Comparison of ENCODE assay signal across 10 cellular contexts in the genomic region with DNA sequence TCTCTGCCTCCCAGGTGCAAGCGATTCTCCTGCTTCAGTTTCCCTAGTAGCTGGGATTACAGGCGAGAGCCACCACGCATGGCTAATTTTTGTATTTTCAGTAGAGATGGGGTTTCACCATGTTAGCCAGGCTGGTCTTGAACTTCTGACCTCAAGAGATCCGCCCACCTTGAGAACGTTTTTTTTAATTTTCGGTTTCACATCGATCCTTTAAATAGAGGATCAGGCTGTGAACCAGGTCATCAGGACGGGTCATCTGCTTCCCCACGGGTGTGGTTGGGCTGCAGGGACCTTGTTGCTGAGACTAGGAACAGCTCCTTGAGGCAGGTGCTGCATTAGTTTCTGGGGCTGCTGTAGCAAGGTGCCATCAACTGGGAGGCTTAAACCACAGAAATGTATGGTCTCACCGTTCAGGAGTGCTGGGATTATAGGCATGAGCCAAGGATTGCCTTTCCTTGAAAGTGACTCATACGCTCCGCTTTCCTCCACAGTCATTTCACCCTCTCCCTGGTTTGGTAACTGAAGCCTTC. TPM values are rescaled to one million over a fixed set of nuclear protein-coding genes. Genes with fewer than 3 reads are reported as not detected.
DNase-seq lines count a peak whose midpoint lies in the region; ATAC-seq, FAIRE-seq and TF ChIP-seq lines count a peak whose summit lies in the region.
"Had no signal": no experiment of that assay in that cellular context is flagged by ENCODE, and none has a peak within 500 bp of the region (broad histone marks: within the 10 kb centered on the region; RNA-seq: fewer than 3 reads in every experiment).

No MANE protein-coding gene starts in this region.

- no peaks in the 10 kb centered on the region for H4K20me1 ChIP-seq in astrocyte (ENCODE audit: insufficient read depth, low read length)

- H3K4me1 Mint-ChIP-seq in astrocyte (ENCODE audit: low read depth, unreplicated experiment) = peaks cover 21% of the 10 kb centered on the region
- H3K4me1 Mint-ChIP-seq in stimulated activated memory B cell treated with anti-CD40 and anti-IgM and Interleukin-4, amounts not matched to agents 10 μg/mL and 1 μg/mL and 100 μg/mL, for 72 hours = peaks cover 12% of the 10 kb centered on the region

- peak; percentile 86 for ATAC-seq in GM19351 (IDR thresholded peaks at IDR 0.05; ENCODE audit: unreplicated experiment)
- peak; percentile 69 for ATAC-seq in HG03103 (IDR thresholded peaks at IDR 0.05; ENCODE audit: low read depth, unreplicated experiment)
- ATAC-seq in stimulated activated memory B cell treated with anti-CD40 and anti-IgM and Interleukin-4, amounts not matched to agents 10 μg/mL and 1 μg/mL and 100 μg/mL, for 72 hours = peak; percentile 63
- ATAC-seq in HG03097 (IDR thresholded peaks at IDR 0.05; ENCODE audit: low FRiP score, unreplicated experiment) = no peak

- peak overlapping the region; percentile 20 for H3K4me3 Mint-ChIP-seq in astrocyte (ENCODE audit: unreplicated experiment)
- no peak overlapping the region for H3K4me3 Mint-ChIP-seq in stimulated activated memory B cell treated with anti-CD40 and anti-IgM and Interleukin-4, amounts not matched to agents 10 μg/mL and 1 μg/mL and 100 μg/mL, for 72 hours

- H2AFZ ChIP-seq in astrocyte (ENCODE audit: low read depth, low read length) = no peak overlapping the region

- H3K36me3 ChIP-seq in astrocyte (ENCODE audit: insufficient read depth, low read length) = no peaks in the 10 kb centered on the region

- no peak overlapping the region for H3K4me3 ChIP-seq in astrocyte (ENCODE audit: insufficient read depth, low read depth, low read length)

- no peaks in the 10 kb centered on the region for H3K9me3 ChIP-seq in astrocyte (ENCODE audit: insufficient read depth, low read depth, low read length)

- peak overlapping the region; percentile 23 for H3K27ac ChIP-seq in astrocyte (ENCODE audit: low read depth, low read length)

- DNase-seq in astrocyte (ENCODE audit: low read depth) (peak; percentile 91), GM19240 (ENCODE audit: insufficient read length, low spot score) (no peak), NCI-H1417 (lab: John Stamatoyannopoulos, UW) (no peak)
- DNase-seq in activated CD8-positive, alpha-beta memory T cell treated with anti-CD3 and anti-CD28 coated beads for 24 hours = no peak
- DNase-seq: activated naive CD4-positive, alpha-beta T cell; SW 1271 had no signal

- H3K9ac ChIP-seq in astrocyte (ENCODE audit: low read length) = no peak overlapping the region

- peaks cover 1% of the 10 kb centered on the region for H3K27me3 Mint-ChIP-seq in astrocyte (ENCODE audit: low read depth, unreplicated experiment)
- peaks cover 40% of the 10 kb centered on the region for H3K27me3 Mint-ChIP-seq in stimulated activated memory B cell treated with anti-CD40 and anti-IgM and Interleukin-4, amounts not matched to agents 10 μg/mL and 1 μg/mL and 100 μg/mL, for 72 hours

- H3K79me2 ChIP-seq in astrocyte (ENCODE audit: insufficient read depth, low read length) = no peaks in the 10 kb centered on the region

- H3K27me3 ChIP-seq in astrocyte (ENCODE audit: insufficient read depth, low read length) = peaks cover 2% of the 10 kb centered on the region

- peak overlapping the region; percentile 84 for H3K27ac Mint-ChIP-seq in astrocyte (ENCODE audit: unreplicated experiment)
- H3K27ac Mint-ChIP-seq in stimulated activated memory B cell treated with anti-CD40 and anti-IgM and Interleukin-4, amounts not matched to agents 10 μg/mL and 1 μg/mL and 100 μg/mL, for 72 hours = no peak overlapping the region

- H3K36me3 Mint-ChIP-seq in astrocyte (ENCODE audit: low read depth, unreplicated experiment) = no peaks in the 10 kb centered on the region
- peaks cover 4% of the 10 kb centered on the region for H3K36me3 Mint-ChIP-seq in stimulated activated memory B cell treated with anti-CD40 and anti-IgM and Interleukin-4, amounts not matched to agents 10 μg/mL and 1 μg/mL and 100 μg/mL, for 72 hours

- H3K4me2 ChIP-seq in astrocyte (ENCODE audit: low read length) = peak overlapping the region; percentile 65

- H3K4me1 ChIP-seq in astrocyte (ENCODE audit: insufficient read depth, low read length) = peaks cover 21% of the 10 kb centered on the region

- H3K9me3 Mint-ChIP-seq in astrocyte (ENCODE audit: unreplicated experiment) = no peaks in the 10 kb centered on the region
- H3K9me3 Mint-ChIP-seq in stimulated activated memory B cell treated with anti-CD40 and anti-IgM and Interleukin-4, amounts not matched to agents 10 μg/mL and 1 μg/mL and 100 μg/mL, for 72 hours = no peaks in the 10 kb centered on the region

- FAIRE-seq in astrocyte (lab: Jason Lieb, UNC) = no peak

- TF ChIP-seq CTCF in astrocyte (IDR thresholded peaks at IDR 0.05; ENCODE audit: insufficient read depth, low read depth, low read length) = no peak

RNA-seq across cellular contexts. Expression of a gene that starts 7.9 kb away (rescaled TPM):
- 16.1 and 17.4 TPM in 2 replicates for total RNA-seq in astrocyte

RNA-seq across cellular contexts. Expression of a gene that starts 24.1 kb away (rescaled TPM):
- total RNA-seq in astrocyte = not detected in 2 replicates

RNA-seq across cellular contexts. Expression of a gene that starts 30.0 kb away (rescaled TPM):
- total RNA-seq in astrocyte = 23.1 and 23.2 TPM in 2 replicates

RNA-seq across cellular contexts. Expression of a gene that starts 55.9 kb away (rescaled TPM):
- total RNA-seq in astrocyte = 7.3 and 9.2 TPM in 2 replicates
